In the genomic region with DNA sequence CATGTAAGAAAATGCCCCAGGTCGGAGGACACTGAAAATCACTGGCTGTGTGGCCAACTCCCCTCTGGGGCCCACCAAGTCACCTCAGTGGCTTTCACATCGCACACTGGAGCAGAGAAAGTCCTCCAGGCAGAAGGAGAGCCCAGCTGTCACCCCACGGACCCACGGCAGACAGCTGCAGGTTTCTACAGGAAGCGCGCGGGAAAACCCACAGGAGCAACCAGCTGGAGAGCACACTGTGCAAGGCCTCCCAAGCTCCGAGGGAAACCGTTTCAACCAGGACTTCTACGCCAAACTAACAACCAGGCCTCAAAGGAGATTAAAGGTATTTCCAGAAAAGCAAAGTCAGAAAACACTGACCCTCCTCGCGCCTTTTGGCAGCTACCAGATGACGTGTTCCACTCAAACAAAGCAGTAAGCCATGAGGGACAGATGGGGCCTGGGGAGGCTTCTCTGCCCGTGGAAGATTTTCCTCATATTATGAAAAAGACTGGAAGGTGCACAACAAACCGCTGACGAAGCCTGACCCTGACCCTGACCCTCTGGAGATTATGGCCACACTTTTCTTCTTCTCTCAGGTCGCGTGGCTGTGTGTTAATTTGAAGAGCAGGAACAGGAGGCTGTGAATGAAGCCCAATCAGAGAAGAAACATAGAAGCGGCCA, we compare ENCODE assay signal across 15 cellular contexts.
"Had no signal": no experiment of that assay in that cellular context is flagged by ENCODE, and none has a peak within 500 bp of the region (broad histone marks: within the 10 kb centered on the region; RNA-seq: fewer than 3 reads in every experiment).

No MANE protein-coding gene starts in this region.

- H3K9ac ChIP-seq: neural progenitor cell, parathyroid adenoma had no signal

- H3K79me2 ChIP-seq: parathyroid adenoma had no signal

- DNase-seq: activated naive CD4-positive, alpha-beta T cell treated with anti-CD3 and anti-CD28 coated beads for 36 hours; central memory CD4-positive, alpha-beta T cell; cortex of kidney; effector CD8-positive, alpha-beta T cell; gastrocnemius medialis; left ventricle myocardium inferior; mesendoderm; retina; stimulated activated CD4-positive, alpha-beta T cell treated with anti-CD3 and anti-CD28 coated beads, Interleukin-15, amount 100 ng/mL, for 24 hours; uterus had no signal

- H3K4me3 ChIP-seq: adrenal gland, gastrocnemius medialis, left ventricle myocardium inferior, neural progenitor cell, uterus had no signal

- H3K27ac Mint-ChIP-seq: activated naive CD4-positive, alpha-beta T cell treated with anti-CD3 and anti-CD28 coated beads for 36 hours; neural progenitor cell had no signal

- H3K27me3 ChIP-seq: adrenal gland, gastrocnemius medialis, neural progenitor cell, uterus had no signal

- H3K4me2 ChIP-seq: neural progenitor cell had no signal

- H3K9me3 ChIP-seq: adrenal gland, gastrocnemius medialis, left ventricle myocardium inferior, uterus had no signal

- H3K4me1 ChIP-seq: adrenal gland, gastrocnemius medialis, neural progenitor cell, parathyroid adenoma, uterus had no signal

- H3K9me3 Mint-ChIP-seq: activated naive CD4-positive, alpha-beta T cell treated with anti-CD3 and anti-CD28 coated beads for 36 hours; neural progenitor cell had no signal

- H3K36me3 ChIP-seq: neural progenitor cell, uterus had no signal

- H3K4me3 Mint-ChIP-seq: activated naive CD4-positive, alpha-beta T cell treated with anti-CD3 and anti-CD28 coated beads for 36 hours; neural progenitor cell had no signal

- H2AFZ ChIP-seq: neural progenitor cell, parathyroid adenoma had no signal

- H3K27ac ChIP-seq: adrenal gland, epithelial cell of prostate, gastrocnemius medialis, left ventricle myocardium inferior, neural progenitor cell, parathyroid adenoma, uterus had no signal

- ATAC-seq: gastrocnemius medialis had no signal

- FAIRE-seq: keratinocyte had no signal
